In genomic region chr14:39763402-39763890, GRCh38 we compare ENCODE assay signal across 13 cellular contexts.
DNase-seq lines count a peak whose midpoint lies in the region; ATAC-seq and TF ChIP-seq lines count a peak whose summit lies in the region.
"Had no signal": no experiment of that assay in that cellular context is flagged by ENCODE, and none has a peak within 500 bp of the region (broad histone marks: within the 10 kb centered on the region; RNA-seq: fewer than 3 reads in every experiment).

No MANE protein-coding gene starts in this region.

- DNase-seq in activated T-cell treated with anti-CD3 and anti-CD28 coated beads, Interleukin-2, amount 50 U/mL, for 4 hours = no peak
- no peak for DNase-seq in activated T-cell treated with anti-CD3 and anti-CD28 coated beads, Interleukin-2, amount 50 U/mL, for 1 hour
- no peak for DNase-seq in natural killer cell
- no peak for DNase-seq in PC-3
- DNase-seq: NCI-H2029 treated with DMSO at 0.1 percent for 48 hours had no signal

- CTCF ChIA-PET in PC-3 (lab: Charles Lee) = no interaction called here

- H3K27ac ChIP-seq in PC-3 (ENCODE audit: low read length) = no peak overlapping the region
- H3K27ac ChIP-seq: A549, KMS-11, parathyroid adenoma had no signal

- H3K9me3 ChIP-seq in PC-3 (ENCODE audit: low read length) = no peaks in the 10 kb centered on the region
- H3K9me3 ChIP-seq: A549 had no signal

- no peak for ATAC-seq in activated T-cell treated with anti-CD3 and anti-CD28 coated beads, Interleukin-2, amount 50 U/mL, for 4 hours
- ATAC-seq in GM21786 (IDR thresholded peaks at IDR 0.05; ENCODE audit: unreplicated experiment) = peak; percentile 35
- ATAC-seq in HG03460 (IDR thresholded peaks at IDR 0.05; ENCODE audit: unreplicated experiment) = peak; percentile 61
- ATAC-seq in stimulated activated memory B cell treated with anti-CD40 and anti-IgM and Interleukin-4, amounts not matched to agents 10 μg/mL and 1 μg/mL and 100 μg/mL, for 72 hours = peak; percentile 31
- ATAC-seq in natural killer cell = no peak
- no peak for ATAC-seq in HG03045 (IDR thresholded peaks at IDR 0.05; ENCODE audit: unreplicated experiment)
- ATAC-seq in PC-3 = no peak
- ATAC-seq: A549 had no signal

- H3K9me2 ChIP-seq in PC-3 (replicated peaks; ENCODE audit: low read length) = no peaks in the 10 kb centered on the region

- peaks cover 11% of the 10 kb centered on the region for H3K4me1 Mint-ChIP-seq in activated T-cell treated with anti-CD3 and anti-CD28 coated beads, Interleukin-2, amount 50 U/mL, for 4 hours (ENCODE audit: low read depth)
- H3K4me1 Mint-ChIP-seq in stimulated activated memory B cell treated with anti-CD40 and anti-IgM and Interleukin-4, amounts not matched to agents 10 μg/mL and 1 μg/mL and 100 μg/mL, for 72 hours = peaks cover 16% of the 10 kb centered on the region
- no peaks in the 10 kb centered on the region for H3K4me1 Mint-ChIP-seq in natural killer cell

- TF ChIP-seq CTCF in natural killer cell (IDR thresholded peaks at IDR 0.05) (no peak), PC-3 (conservative IDR thresholded peaks at IDR 0.05; ENCODE audit: low read depth, low read length) (no peak)

- H3K9ac ChIP-seq in PC-3 (ENCODE audit: low read length) = no peak overlapping the region
- H3K9ac ChIP-seq: KMS-11, parathyroid adenoma had no signal

- H3K9me3 Mint-ChIP-seq in activated T-cell treated with anti-CD3 and anti-CD28 coated beads, Interleukin-2, amount 50 U/mL, for 4 hours = no peaks in the 10 kb centered on the region
- H3K9me3 Mint-ChIP-seq in stimulated activated memory B cell treated with anti-CD40 and anti-IgM and Interleukin-4, amounts not matched to agents 10 μg/mL and 1 μg/mL and 100 μg/mL, for 72 hours = peaks cover 13% of the 10 kb centered on the region
- H3K9me3 Mint-ChIP-seq in natural killer cell = peaks cover 3 to 9% of the 10 kb centered on the region in 2 donors
- H3K9me3 Mint-ChIP-seq: T-helper 2 cell treated with Interferon-gamma antibody and Interleukin-4, amounts not matched to agents 5 μg/mL and 100 μg/mL, for 36 hours had no signal

- no peaks in the 10 kb centered on the region for H3K27me3 Mint-ChIP-seq in activated T-cell treated with anti-CD3 and anti-CD28 coated beads, Interleukin-2, amount 50 U/mL, for 4 hours (ENCODE audit: low read depth)
- H3K27me3 Mint-ChIP-seq in stimulated activated memory B cell treated with anti-CD40 and anti-IgM and Interleukin-4, amounts not matched to agents 10 μg/mL and 1 μg/mL and 100 μg/mL, for 72 hours = no peaks in the 10 kb centered on the region
- no peaks in the 10 kb centered on the region for H3K27me3 Mint-ChIP-seq in natural killer cell (ENCODE audit: low read depth in 2 of 2)

- POLR2A ChIA-PET in PC-3 (lab: Charles Lee; ENCODE audit: unreplicated experiment) = no interaction called here

- intact Hi-C loops in natural killer cell (cut with micrococcal nuclease) (no loop called here), PC-3 (cut with micrococcal nuclease) (no loop called here)

- no peaks in the 10 kb centered on the region for H3F3A ChIP-seq in PC-3 (ENCODE audit: low read length, unreplicated experiment)

- no peak overlapping the region for H3K4me3 ChIP-seq in PC-3 (ENCODE audit: low read length)
- H3K4me3 ChIP-seq: A549 had no signal

- no peaks in the 10 kb centered on the region for H3K79me2 ChIP-seq in PC-3 (ENCODE audit: low read length)
- H3K79me2 ChIP-seq: parathyroid adenoma had no signal

- peak overlapping the region; percentile 38 for H3K27ac Mint-ChIP-seq in stimulated activated memory B cell treated with anti-CD40 and anti-IgM and Interleukin-4, amounts not matched to agents 10 μg/mL and 1 μg/mL and 100 μg/mL, for 72 hours
- no peak overlapping the region for H3K27ac Mint-ChIP-seq in natural killer cell
- H3K27ac Mint-ChIP-seq: T-helper 2 cell treated with Interferon-gamma antibody and Interleukin-4, amounts not matched to agents 5 μg/mL and 100 μg/mL, for 36 hours had no signal

- H3K27me3 ChIP-seq in PC-3 (ENCODE audit: low read length) = peaks cover 76% of the 10 kb centered on the region

- no peaks in the 10 kb centered on the region for H4K20me1 ChIP-seq in PC-3 (ENCODE audit: low read length)

- no peaks in the 10 kb centered on the region for H3K36me3 Mint-ChIP-seq in activated T-cell treated with anti-CD3 and anti-CD28 coated beads, Interleukin-2, amount 50 U/mL, for 4 hours (ENCODE audit: insufficient read depth)
- H3K36me3 Mint-ChIP-seq in stimulated activated memory B cell treated with anti-CD40 and anti-IgM and Interleukin-4, amounts not matched to agents 10 μg/mL and 1 μg/mL and 100 μg/mL, for 72 hours = no peaks in the 10 kb centered on the region
- H3K36me3 Mint-ChIP-seq in natural killer cell = no peaks in the 10 kb centered on the region

- BruUV-seq in PC-3 (replicated peaks; lab: Mats Ljungman, UMichigan) = no TSS peak

- H3K4me1 ChIP-seq in PC-3 (ENCODE audit: insufficient read depth, low read length) = no peaks in the 10 kb centered on the region
- H3K4me1 ChIP-seq: A549, parathyroid adenoma had no signal

- H3K36me3 ChIP-seq in PC-3 (ENCODE audit: low read depth, low read length) = no peaks in the 10 kb centered on the region

- no peak overlapping the region for H2AFZ ChIP-seq in PC-3 (ENCODE audit: low read length)
- H2AFZ ChIP-seq: parathyroid adenoma had no signal

- H3K4me2 ChIP-seq in PC-3 (ENCODE audit: low read length) = no peak overlapping the region
- H3K4me2 ChIP-seq: A549, KMS-11 had no signal

- H3K4me3 Mint-ChIP-seq in activated T-cell treated with anti-CD3 and anti-CD28 coated beads, Interleukin-2, amount 50 U/mL, for 4 hours = peak overlapping the region; percentile 5
- H3K4me3 Mint-ChIP-seq in stimulated activated memory B cell treated with anti-CD40 and anti-IgM and Interleukin-4, amounts not matched to agents 10 μg/mL and 1 μg/mL and 100 μg/mL, for 72 hours = no peak overlapping the region
- no peak overlapping the region for H3K4me3 Mint-ChIP-seq in natural killer cell

Comparison
In these comparisons a context has a peak if more than half of its experiments do, and no peak if none do; other contexts are left out.
1. ATAC-seq: peak in GM21786 (single experiment), HG03460 (single experiment) and stimulated activated memory B cell treated with anti-CD40 and anti-IgM and Interleukin-4, amounts not matched to agents 10 μg/mL and 1 μg/mL and 100 μg/mL, for 72 hours (single experiment); none in activated T-cell treated with anti-CD3 and anti-CD28 coated beads, Interleukin-2, amount 50 U/mL, for 4 hours (0 of 2), natural killer cell (0 of 3), HG03045 (single experiment) and PC-3 (single experiment).